In the genomic region with DNA sequence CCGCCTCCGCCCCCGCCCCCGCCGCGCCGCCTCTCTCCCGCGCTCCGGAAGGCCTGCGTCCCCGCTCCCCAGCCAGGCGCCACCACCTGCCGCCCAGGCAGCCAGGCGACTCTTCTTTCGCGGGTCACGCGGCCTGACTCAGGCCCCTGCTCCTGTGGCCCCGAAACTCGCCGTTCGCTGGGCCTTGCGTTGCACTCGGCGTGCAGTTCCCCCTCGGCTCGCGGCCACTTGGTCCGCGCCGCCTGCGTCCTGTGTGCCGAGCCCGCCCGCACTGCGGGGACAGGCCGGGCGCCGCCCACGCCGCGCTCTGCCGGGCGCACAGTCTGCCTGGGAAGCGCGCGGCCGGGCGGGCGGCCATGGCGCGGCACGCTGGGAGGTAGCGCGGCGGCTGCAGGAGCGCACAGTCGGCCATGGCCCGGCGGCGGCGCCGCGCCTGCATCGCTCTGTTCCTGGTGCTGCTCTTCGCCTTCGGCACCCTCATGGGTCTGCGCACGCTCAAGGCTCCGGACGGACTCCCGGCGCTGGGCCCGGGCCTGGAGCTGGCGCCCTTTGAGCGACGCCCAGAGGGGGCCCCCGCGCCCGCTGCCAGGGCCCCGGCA, we compare ENCODE assay signal across 8 cellular contexts. TPM values are rescaled to one million over a fixed set of nuclear protein-coding genes. Genes with fewer than 3 reads are reported as not detected.
DNase-seq lines count a peak whose midpoint lies in the region; ATAC-seq and TF ChIP-seq lines count a peak whose summit lies in the region.

A gene with protein sequence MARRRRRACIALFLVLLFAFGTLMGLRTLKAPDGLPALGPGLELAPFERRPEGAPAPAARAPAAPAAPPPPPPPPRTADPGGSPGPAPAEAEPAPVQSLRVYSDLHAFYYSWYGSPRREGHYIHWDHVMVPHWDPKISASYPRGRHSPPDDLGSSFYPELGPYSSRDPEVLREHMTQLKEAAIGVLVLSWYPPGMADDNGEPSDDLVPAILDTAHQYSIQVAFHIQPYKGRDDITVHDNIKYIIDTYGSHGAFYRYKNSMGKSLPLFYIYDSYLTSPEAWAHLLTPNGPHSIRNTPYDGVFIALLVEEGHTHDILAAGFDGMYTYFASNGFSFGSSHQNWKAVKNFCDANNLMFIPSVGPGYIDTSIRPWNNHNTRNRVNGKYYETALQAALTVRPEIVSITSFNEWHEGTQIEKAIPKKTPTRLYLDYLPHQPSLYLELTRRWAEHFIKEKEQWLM (plus strand): TSS at position 75 of the 599 bp plus-strand sequence. CDS start 336 bp downstream, at position 411.

- no peak for TF ChIP-seq CTCF in fibroblast of the aortic adventitia (IDR thresholded peaks at IDR 0.05; ENCODE audit: insufficient read depth, low read length)
- no peak for TF ChIP-seq CTCF in natural killer cell (IDR thresholded peaks at IDR 0.05)
- TF ChIP-seq CTCF in vagina (IDR thresholded peaks at IDR 0.05) = no peak

- no peaks in the 10 kb centered on the region for H3K9me3 Mint-ChIP-seq in activated T-helper 1 cell treated with anti-CD3 and anti-CD28 coated beads, Interleukin-12 subunit alpha, Interleukin-12 subunit beta, Interleukin-2, Interleukin-4 antibody, amounts not matched to agents 30 ng/mL and 10 ng/mL and 1 ng/mL, durations not matched to agents 14 hours and 24 hours and 36 hours
- no peaks in the 10 kb centered on the region for H3K9me3 Mint-ChIP-seq in natural killer cell

- TF ChIP-seq POLR2A in vagina (IDR thresholded peaks at IDR 0.05) = no peak

- peaks cover 19% of the 10 kb centered on the region for H3K4me1 ChIP-seq in vagina

- intact Hi-C loops in activated T-helper 1 cell treated with anti-CD3 and anti-CD28 coated beads, Interleukin-12 subunit alpha, Interleukin-12 subunit beta, Interleukin-2, Interleukin-4 antibody, amounts not matched to agents 30 ng/mL and 10 ng/mL and 1 ng/mL, durations not matched to agents 14 hours and 24 hours and 36 hours (cut with micrococcal nuclease) = loop anchor here (2.0 kb wide), 2 partner anchors 15 to 27 kb away; a partner anchor contains a TSS
- intact Hi-C loops in natural killer cell (cut with micrococcal nuclease) (no loop called here), vagina (cut with DNase I) (no loop called here)

- H3K36me3 Mint-ChIP-seq in activated T-helper 1 cell treated with anti-CD3 and anti-CD28 coated beads, Interleukin-12 subunit alpha, Interleukin-12 subunit beta, Interleukin-2, Interleukin-4 antibody, amounts not matched to agents 30 ng/mL and 10 ng/mL and 1 ng/mL, durations not matched to agents 14 hours and 24 hours and 36 hours (ENCODE audit: low read depth) = no peaks in the 10 kb centered on the region
- H3K36me3 Mint-ChIP-seq in natural killer cell = no peaks in the 10 kb centered on the region

- H3K27me3 ChIP-seq in vagina = no peaks in the 10 kb centered on the region

- ATAC-seq in HG03095 (IDR thresholded peaks at IDR 0.05; ENCODE audit: unreplicated experiment) (peak; percentile 58), natural killer cell (peak; percentile 72 to 84 (median 81))

- H3K4me1 Mint-ChIP-seq in activated T-helper 1 cell treated with anti-CD3 and anti-CD28 coated beads, Interleukin-12 subunit alpha, Interleukin-12 subunit beta, Interleukin-2, Interleukin-4 antibody, amounts not matched to agents 30 ng/mL and 10 ng/mL and 1 ng/mL, durations not matched to agents 14 hours and 24 hours and 36 hours (ENCODE audit: low read depth) = peaks cover 14% of the 10 kb centered on the region
- peaks cover 11 to 18% of the 10 kb centered on the region in 2 donors for H3K4me1 Mint-ChIP-seq in natural killer cell

- peak within 1 kb of the TSS; percentile 65 for H3K4me3 ChIP-seq in fibroblast of the aortic adventitia (ENCODE audit: low read depth, low read length)
- H3K4me3 ChIP-seq in vagina = peak within 1 kb of the TSS; percentile 53 to 72

- DNase-seq in stimulated activated naive CD4-positive, alpha-beta T cell treated with Interleukin-2 at 50 U/mL for 16 hours (lab: John Stamatoyannopoulos, UW) = peak; percentile 7
- DNase-seq in stimulated activated naive CD4-positive, alpha-beta T cell (lab: John Stamatoyannopoulos, UW) = no peak
- DNase-seq in NCI-H526 treated with DMSO at 0.1 percent for 48 hours (lab: John Stamatoyannopoulos, UW) (peak; percentile 80), fibroblast of the aortic adventitia (ENCODE audit: low read depth) (peak; percentile 38), natural killer cell (peak; percentile 24), vagina (ENCODE audit: extremely low spot score in 2 of 2) (no peak)
- DNase-seq in activated T-helper 1 cell treated with anti-CD3 and anti-CD28 coated beads, Interleukin-12 subunit alpha, Interleukin-12 subunit beta, Interleukin-2, Interleukin-4 antibody, amounts not matched to agents 30 ng/mL and 10 ng/mL and 1 ng/mL, durations not matched to agents 14 hours and 24 hours and 36 hours (ENCODE audit: low spot score) = no peak

- H3K27me3 Mint-ChIP-seq in activated T-helper 1 cell treated with anti-CD3 and anti-CD28 coated beads, Interleukin-12 subunit alpha, Interleukin-12 subunit beta, Interleukin-2, Interleukin-4 antibody, amounts not matched to agents 30 ng/mL and 10 ng/mL and 1 ng/mL, durations not matched to agents 14 hours and 24 hours and 36 hours (ENCODE audit: insufficient read depth) = peaks cover 36% of the 10 kb centered on the region
- peaks cover 33 to 35% of the 10 kb centered on the region in 2 donors for H3K27me3 Mint-ChIP-seq in natural killer cell (ENCODE audit: low read depth in 2 of 2)

- no peaks in the 10 kb centered on the region for H3K9me3 ChIP-seq in vagina

- H3K27ac ChIP-seq in vagina = no peak within 1 kb of the TSS

- H3K27ac Mint-ChIP-seq in activated T-helper 1 cell treated with anti-CD3 and anti-CD28 coated beads, Interleukin-12 subunit alpha, Interleukin-12 subunit beta, Interleukin-2, Interleukin-4 antibody, amounts not matched to agents 30 ng/mL and 10 ng/mL and 1 ng/mL, durations not matched to agents 14 hours and 24 hours and 36 hours = no peak within 1 kb of the TSS
- H3K27ac Mint-ChIP-seq in natural killer cell = no peak within 1 kb of the TSS

- H3K4me3 Mint-ChIP-seq in activated T-helper 1 cell treated with anti-CD3 and anti-CD28 coated beads, Interleukin-12 subunit alpha, Interleukin-12 subunit beta, Interleukin-2, Interleukin-4 antibody, amounts not matched to agents 30 ng/mL and 10 ng/mL and 1 ng/mL, durations not matched to agents 14 hours and 24 hours and 36 hours = peak within 1 kb of the TSS; percentile 80
- H3K4me3 Mint-ChIP-seq in natural killer cell = peak within 1 kb of the TSS; percentile 87

- H3K36me3 ChIP-seq in vagina = no peaks in the 10 kb centered on the region

RNA-seq across cellular contexts. Expression of the gene that starts here (rescaled TPM):
- 3.6 and 4.0 TPM in 2 replicates for total RNA-seq in activated T-helper 1 cell treated with anti-CD3 and anti-CD28 coated beads, Interleukin-12 subunit alpha, Interleukin-12 subunit beta, Interleukin-2, Interleukin-4 antibody, amounts not matched to agents 30 ng/mL and 10 ng/mL and 1 ng/mL, durations not matched to agents 14 hours and 24 hours and 36 hours
- total RNA-seq in fibroblast of the aortic adventitia (ENCODE audit: low replicate concordance) (0.65 and 0.99 TPM in 2 replicates), natural killer cell (1 to 10 TPM; 1.6 to 3.8 (median 2.4) TPM), vagina (3.2 TPM)

Comparison
In these comparisons a context has a peak if more than half of its experiments do, and no peak if none do; other contexts are left out.
1. DNase-seq: peak in stimulated activated naive CD4-positive, alpha-beta T cell treated with Interleukin-2 at 50 U/mL for 16 hours (single experiment), NCI-H526 treated with DMSO at 0.1 percent for 48 hours (single experiment) and natural killer cell (single experiment); none in stimulated activated naive CD4-positive, alpha-beta T cell (0 of 6), activated T-helper 1 cell treated with anti-CD3 and anti-CD28 coated beads, Interleukin-12 subunit alpha, Interleukin-12 subunit beta, Interleukin-2, Interleukin-4 antibody, amounts not matched to agents 30 ng/mL and 10 ng/mL and 1 ng/mL, durations not matched to agents 14 hours and 24 hours and 36 hours (single experiment) and vagina (0 of 2).
2. Peak in DNase-seq and H3K4me3 ChIP-seq in fibroblast of the aortic adventitia; RNA of the gene not detected or under 1 TPM.